ENCODE assay signal across 15 cellular contexts in the genomic region with DNA sequence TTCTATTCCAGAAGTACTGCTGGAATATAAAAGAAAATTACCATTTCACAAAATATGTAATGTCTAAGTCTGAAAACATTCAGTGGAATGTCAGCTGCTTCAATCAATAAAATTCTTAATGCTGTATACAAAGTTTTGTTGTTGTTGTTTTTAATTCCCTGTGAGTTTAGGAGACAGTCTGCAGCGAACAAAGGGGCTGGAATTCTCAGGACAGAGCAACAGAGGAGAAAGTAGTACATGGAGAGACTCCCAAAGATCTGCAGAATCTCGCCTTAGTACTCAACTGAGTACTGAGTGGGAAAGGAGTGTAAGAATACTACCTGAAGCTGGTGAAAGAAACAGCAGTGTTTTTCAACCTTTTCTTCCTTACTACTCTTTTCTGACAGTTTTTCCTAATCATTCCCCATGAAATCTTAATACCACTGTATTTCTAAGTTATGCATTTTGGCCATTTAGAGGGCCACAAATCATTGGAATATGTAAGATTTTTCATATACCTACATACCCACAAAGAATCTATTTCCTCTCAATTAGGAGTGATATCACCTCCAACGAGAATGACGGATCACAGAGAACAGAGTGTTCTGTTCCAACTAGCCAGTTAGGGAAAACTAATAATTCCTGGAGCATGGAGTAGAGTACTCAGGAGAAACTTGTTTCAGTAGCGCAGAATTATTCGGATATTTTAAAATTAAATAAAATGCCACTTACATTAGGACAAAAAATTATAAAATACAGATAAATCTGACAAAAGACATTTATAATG. TPM values are rescaled to one million over a fixed set of nuclear protein-coding genes. Genes with fewer than 3 reads are reported as not detected.
DNase-seq lines count a peak whose midpoint lies in the region; ATAC-seq and TF ChIP-seq lines count a peak whose summit lies in the region.
"Had no signal": no experiment of that assay in that cellular context is flagged by ENCODE, and none has a peak within 500 bp of the region (broad histone marks: within the 10 kb centered on the region; RNA-seq: fewer than 3 reads in every experiment).

No MANE protein-coding gene starts in this region.

- peaks cover 100% of the 10 kb centered on the region for H3K79me2 ChIP-seq in SK-N-SH (ENCODE audit: insufficient read depth)

- CTCF ChIA-PET in SK-N-SH (lab: Yijun Ruan, JAX) = no interaction called here

- H3K9ac ChIP-seq in SK-N-SH = peak overlapping the region; percentile 53; the same call in 1 of the 2 replicates

- no peak for TF ChIP-seq RAD21 in SK-N-SH (IDR thresholded peaks at IDR 0.05; ENCODE audit: low read length)

- ATAC-seq in gastroesophageal sphincter (peak; percentile 43), gastrocnemius medialis (peak; percentile 90 to 91), left colon (no peak)
- ATAC-seq: T-cell had no signal

- H3F3A ChIP-seq in SK-N-SH (replicated peaks; ENCODE audit: insufficient read depth) = peaks cover 50% of the 10 kb centered on the region

- peaks cover 4 to 12% of the 10 kb centered on the region in 2 experiments; a peak in 3 of 4 replicates for H3K4me1 ChIP-seq in SK-N-SH (ENCODE audit: control insufficient read depth in 1 of 2, insufficient read depth in 2 of 2, low read depth in 1 of 2, low read length in 1 of 2)
- peaks cover 0 to 43% (median 7%) of the 10 kb centered on the region in 3 donors for H3K4me1 ChIP-seq in gastroesophageal sphincter
- H3K4me1 ChIP-seq in gastrocnemius medialis = peaks cover 41 to 44% of the 10 kb centered on the region in 2 donors

- no peak for DNase-seq in AG10803 (ENCODE audit: low read depth)
- DNase-seq in SK-N-SH = no peak
- no peak for DNase-seq in gastrocnemius medialis
- no peak for DNase-seq in ureter (ENCODE audit: low spot score)
- no peak for DNase-seq in left colon
- DNase-seq in KBM-7 = no peak
- no peak for DNase-seq in GM13976 (ENCODE audit: low spot score)
- DNase-seq: HCEC 1CT, Karpas-422, lower lobe of right lung, NCI-H146, T-cell, WERI-Rb-1 had no signal

- H3K4me3 ChIP-seq in AG10803 (ENCODE audit: low read length) (peak overlapping the region; percentile 40), SK-N-SH (ENCODE audit: low read depth in 2 of 2, low read length in 1 of 2) (peak overlapping the region in 1 of 2 experiments; percentile 28; a peak in 1 of 4 replicates), gastroesophageal sphincter (no peak overlapping the region), gastrocnemius medialis (peak overlapping the region; percentile 12 to 43 (median 28))
- H3K4me3 ChIP-seq: lower lobe of right lung, smooth muscle cell had no signal

- intact Hi-C loops in gastrocnemius medialis (cut with DNase I; ENCODE audit: low total_unique reads) = no loop called here
- intact Hi-C loops in left colon (cut with DNase I, micrococcal nuclease) = no loop called here

- H4K20me1 ChIP-seq in SK-N-SH (ENCODE audit: insufficient read depth) = peaks cover 17% of the 10 kb centered on the region; the same call in 1 of the 2 replicates

- TF ChIP-seq EP300 in SK-N-SH (IDR thresholded peaks at IDR 0.05; ENCODE audit: borderline replicate concordance in 1 of 2, low read depth in 1 of 2, low read length in 1 of 2) = no peak
- TF ChIP-seq EP300 in gastroesophageal sphincter (IDR thresholded peaks at IDR 0.05) = no peak

- TF ChIP-seq POLR2A in gastroesophageal sphincter (IDR thresholded peaks at IDR 0.05) (no peak), gastrocnemius medialis (IDR thresholded peaks at IDR 0.05) (peak in 1 of 2 donors; percentile 41)

- no peaks in the 10 kb centered on the region for H3K27me3 ChIP-seq in SK-N-SH (ENCODE audit: insufficient read depth)
- no peaks in the 10 kb centered on the region for H3K27me3 ChIP-seq in gastroesophageal sphincter
- no peaks in the 10 kb centered on the region for H3K27me3 ChIP-seq in gastrocnemius medialis

- H3K36me3 ChIP-seq in SK-N-SH (replicated peaks in 1 of 2; ENCODE audit: control insufficient read depth in 1 of 2, insufficient read depth in 2 of 2, low read length in 1 of 2) (peaks cover 39 to 85% of the 10 kb centered on the region in 2 experiments), gastroesophageal sphincter (no peaks in the 10 kb centered on the region), gastrocnemius medialis (no peaks in the 10 kb centered on the region)
- H3K36me3 ChIP-seq: lower lobe of right lung, WERI-Rb-1 had no signal

- POLR2A ChIA-PET in SK-N-SH (lab: Yijun Ruan, JAX) = no interaction called here

- in situ Hi-C loops in gastrocnemius medialis (cut with MboI; ENCODE audit: low sequenced_read_pairs in 4 of 4) (no loop called here), KBM-7 (cut with MboI; ENCODE audit: low pct_unique_long_range_greater_than_20kb, low sequenced_read_pairs) (no loop called here), GM13976 (cut with MboI; ENCODE audit: low sequenced_read_pairs, unreplicated experiment) (no loop called here)

- WGBS in SK-N-SH (ENCODE audit: low lambda C conversion rate) = 67% methylated on average over 6 of the region's 6 CpGs
- WGBS in gastroesophageal sphincter (ENCODE audit: low coverage in 1 of 2), 2 donors = 80 to 88% methylated on average over 6 of the region's 6 CpGs

- no peaks in the 10 kb centered on the region for H3K9me3 ChIP-seq in SK-N-SH
- no peaks in the 10 kb centered on the region for H3K9me3 ChIP-seq in gastroesophageal sphincter
- no peaks in the 10 kb centered on the region for H3K9me3 ChIP-seq in gastrocnemius medialis
- H3K9me3 ChIP-seq: lower lobe of right lung had no signal

- peak overlapping the region; percentile 65 for H3K4me2 ChIP-seq in SK-N-SH
- H3K4me2 ChIP-seq: smooth muscle cell had no signal

- peak overlapping the region; percentile 68 to 92 for H3K27ac ChIP-seq in SK-N-SH (ENCODE audit: low read depth in 2 of 2, low read length in 1 of 2)
- peak overlapping the region in 2 of 4 donors; percentile 2 to 24 for H3K27ac ChIP-seq in gastroesophageal sphincter
- peak overlapping the region; percentile 55 to 83 (median 76) for H3K27ac ChIP-seq in gastrocnemius medialis
- H3K27ac ChIP-seq: lower lobe of right lung, WERI-Rb-1 had no signal

- no peak for TF ChIP-seq CTCF in AG10803 (conservative IDR thresholded peaks at IDR 0.05; ENCODE audit: low read length)
- no peak for TF ChIP-seq CTCF in SK-N-SH (IDR thresholded peaks at IDR 0.05)
- no peak for TF ChIP-seq CTCF in gastroesophageal sphincter (IDR thresholded peaks at IDR 0.05)
- TF ChIP-seq CTCF in gastrocnemius medialis (IDR thresholded peaks at IDR 0.05 in 4 of 5, conservative IDR thresholded peaks at IDR 0.05 in 1 of 5) = no peak
- TF ChIP-seq CTCF in GM13976 (IDR thresholded peaks at IDR 0.05; ENCODE audit: borderline replicate concordance, control extremely low read depth, extremely low read depth, insufficient read depth, missing control alignments) = no peak

- no peaks in the 10 kb centered on the region for H3K9me2 ChIP-seq in SK-N-SH

- H2AFZ ChIP-seq in SK-N-SH (ENCODE audit: low read depth) = no peak overlapping the region

TF ChIP-seq in SK-N-SH, 30 proteins besides CTCF, POLR2A, EP300 and RAD21:
- no peak for TF ChIP-seq RCOR1 (IDR thresholded peaks at IDR 0.05; ENCODE audit: low read length)
- TF ChIP-seq TCF12 (IDR thresholded peaks at IDR 0.05) = peak; percentile 10; the same call in 1 of the 2 replicates

RNA-seq across cellular contexts. Expression of gene ANKRD28, which starts 16.0 kb away (rescaled TPM):
- 74.8 and 102 TPM in 2 replicates for polyA plus RNA-seq in SK-N-SH (2012; rRNA removed)
- 63.3 and 73.0 TPM in 2 replicates for polyA plus RNA-seq in SK-N-SH (2012; cell fraction: cytosol; rRNA removed)
- polyA plus RNA-seq in SK-N-SH (2012; cell fraction: nucleus; rRNA removed) = 95.3 and 194 TPM in 2 replicates
- total RNA-seq in gastroesophageal sphincter (10 to 100 TPM; 26.8 to 55.9 (median 43.6) TPM), gastrocnemius medialis (100 to 1,000 TPM in 2 of 4 donors, 10 to 100 TPM in 2; 97.1 to 121 (median 105) TPM), ureter (62.4 TPM), left colon (10 to 100 TPM; 47.0 to 49.8 TPM)

Comparison
In these comparisons a context has a peak if more than half of its experiments do, and no peak if none do; other contexts are left out.
1. H3K4me3 ChIP-seq: peak in AG10803 (single experiment) and gastrocnemius medialis (4 of 4); none in gastroesophageal sphincter (0 of 2).